In genomic region chr11:73316422-73316821, GRCh38 we compare ENCODE assay signal across 13 cellular contexts. TPM values are rescaled to one million over a fixed set of nuclear protein-coding genes. Genes with fewer than 3 reads are reported as not detected.
DNase-seq lines count a peak whose midpoint lies in the region; ATAC-seq and TF ChIP-seq lines count a peak whose summit lies in the region.
"Had no signal": no experiment of that assay in that cellular context is flagged by ENCODE, and none has a peak within 500 bp of the region (broad histone marks: within the 10 kb centered on the region; RNA-seq: fewer than 3 reads in every experiment).

No MANE protein-coding gene starts in this region.

- DNase-seq in heart left ventricle: no peak
- DNase-seq in left ventricle myocardium superior: no peak
- no peak for DNase-seq in fibroblast of lung (ENCODE audit: low read depth in 2 of 2)
- no peak for DNase-seq in osteoblast (ENCODE audit: insufficient read length, low spot score, missing footprints)
- no peak for DNase-seq in upper lobe of left lung
- no peak for DNase-seq in activated CD8-positive, alpha-beta memory T cell treated with anti-CD3 and anti-CD28 coated beads for 24 hours
- no peak for DNase-seq in middle frontal gyrus (ENCODE audit: extremely low spot score, low spot score)
- DNase-seq: activated CD4-positive, alpha-beta memory T cell treated with anti-CD3 and anti-CD28 coated beads, Interleukin-2, amount 10 ng/mL, durations not matched to agents 7 days and 5 days; GF-D8; NCI-H446; occipital lobe; stimulated activated naive CD8-positive, alpha-beta T cell treated with anti-CD3 and anti-CD28 coated beads, Interleukin-15, amount 100 ng/mL, for 72 hours had no signal

- no peak for TF ChIP-seq EP300 in upper lobe of left lung (IDR thresholded peaks at IDR 0.05)

- H3K36me3 ChIP-seq in heart left ventricle (peaks cover 0 to 12% (median 0%) of the 10 kb centered on the region in 9 donors), fibroblast of lung (ENCODE audit: control insufficient read depth, insufficient read depth, low read length) (peaks cover 5% of the 10 kb centered on the region), osteoblast (ENCODE audit: insufficient read depth, low read length) (peaks cover 10% of the 10 kb centered on the region), upper lobe of left lung (no peaks in the 10 kb centered on the region)

- H3K9me3 ChIP-seq in heart left ventricle (no peaks in the 10 kb centered on the region), fibroblast of lung (ENCODE audit: control insufficient read depth, insufficient read depth, low read depth, low read length) (no peaks in the 10 kb centered on the region), osteoblast (ENCODE audit: low read depth, low read length) (no peaks in the 10 kb centered on the region), upper lobe of left lung (no peaks in the 10 kb centered on the region)

- H3K4me3 ChIP-seq in heart left ventricle (peak overlapping the region in 3 of 12 donors; percentile 56 to 90 (median 76)), fibroblast of lung (replicated peaks in 1 of 4; ENCODE audit: control extremely low read depth in 1 of 4, insufficient read depth in 1 of 4, low read depth in 3 of 4, low read length in 4 of 4) (no peak overlapping the region), osteoblast (ENCODE audit: insufficient read depth, low read length) (no peak overlapping the region), upper lobe of left lung (no peak overlapping the region)

- TF ChIP-seq CTCF in heart left ventricle (IDR thresholded peaks at IDR 0.05) (no peak), fibroblast of lung (conservative IDR thresholded peaks at IDR 0.05 in 1 of 2, IDR thresholded peaks at IDR 0.05 in 1 of 2; ENCODE audit: low read depth in 1 of 2, low read length in 2 of 2) (no peak), osteoblast (IDR thresholded peaks at IDR 0.05; ENCODE audit: extremely low read depth, low read depth, low read length) (no peak), upper lobe of left lung (IDR thresholded peaks at IDR 0.05) (no peak)

- ATAC-seq in heart left ventricle (no peak), left ventricle myocardium superior (no peak), upper lobe of left lung (ENCODE audit: low FRiP score in 2 of 2) (no peak), HG03108 (IDR thresholded peaks at IDR 0.05; ENCODE audit: unreplicated experiment) (no peak)
- ATAC-seq: stimulated activated naive CD8-positive, alpha-beta T cell treated with anti-CD3 and anti-CD28 coated beads, Interleukin-15, amount 100 ng/mL, for 72 hours had no signal

- TF ChIP-seq POLR2A in heart left ventricle (IDR thresholded peaks at IDR 0.05) (no peak), upper lobe of left lung (IDR thresholded peaks at IDR 0.05) (no peak)

- no peak overlapping the region for H2AFZ ChIP-seq in fibroblast of lung (ENCODE audit: low read length)
- no peak overlapping the region for H2AFZ ChIP-seq in osteoblast (ENCODE audit: low read length)

- H3K27ac ChIP-seq in heart left ventricle (peak overlapping the region; percentile 68 to 100 (median 98)), fibroblast of lung (ENCODE audit: insufficient read depth, low read length) (no peak overlapping the region), osteoblast (ENCODE audit: low read depth, low read length) (peak overlapping the region; percentile 75), upper lobe of left lung (peak overlapping the region; percentile 75 to 99 (median 94))

- intact Hi-C loops in heart left ventricle (cut with DNase I) (no loop called here), left ventricle myocardium superior (cut with micrococcal nuclease) (no loop called here)

- peaks cover 7 to 100% (median 95%) of the 10 kb centered on the region in 12 donors for H3K4me1 ChIP-seq in heart left ventricle
- H3K4me1 ChIP-seq in fibroblast of lung (ENCODE audit: control insufficient read depth, extremely low read depth, insufficient read depth, low read length): peaks cover 55% of the 10 kb centered on the region
- H3K4me1 ChIP-seq in osteoblast (ENCODE audit: insufficient read depth, low read length): peaks cover 90% of the 10 kb centered on the region
- H3K4me1 ChIP-seq in upper lobe of left lung: peaks cover 85 to 97% (median 96%) of the 10 kb centered on the region in 4 donors

- H3K79me2 ChIP-seq in fibroblast of lung (ENCODE audit: control insufficient read depth, insufficient read depth, low read length): peaks cover 96% of the 10 kb centered on the region
- H3K79me2 ChIP-seq in osteoblast (ENCODE audit: insufficient read depth, low read length): peaks cover 98% of the 10 kb centered on the region

- no peaks in the 10 kb centered on the region for H4K20me1 ChIP-seq in fibroblast of lung (ENCODE audit: control insufficient read depth, extremely low read depth, insufficient read depth, low read length)
- H4K20me1 ChIP-seq in osteoblast (ENCODE audit: insufficient read depth, low read length): peaks cover 76% of the 10 kb centered on the region

- no peaks in the 10 kb centered on the region for H3K27me3 ChIP-seq in heart left ventricle
- no peaks in the 10 kb centered on the region for H3K27me3 ChIP-seq in fibroblast of lung (ENCODE audit: control insufficient read depth, insufficient read depth, low read length)
- no peaks in the 10 kb centered on the region for H3K27me3 ChIP-seq in osteoblast (ENCODE audit: insufficient read depth, low read length)
- no peaks in the 10 kb centered on the region for H3K27me3 ChIP-seq in upper lobe of left lung

- H3K4me2 ChIP-seq in fibroblast of lung (ENCODE audit: extremely low read depth, insufficient read depth, low read length) (peak overlapping the region; percentile 11), osteoblast (ENCODE audit: insufficient read depth, low read length) (peak overlapping the region; percentile 14)

- WGBS in heart left ventricle, 4 donors: 43 to 57% (median 51%) methylated on average over 1 of the region's 1 CpG
- 55 to 57% methylated on average over 1 of the region's 1 CpG for whole genome bisulfite sequencing in upper lobe of left lung, 2 donors

- H3K9ac ChIP-seq in fibroblast of lung (ENCODE audit: insufficient read depth, low read length): no peak overlapping the region

RNA-seq across cellular contexts. Expression of gene ARHGEF17, which starts 8.3 kb away (rescaled TPM):
- 10 to 100 TPM; 47.0 to 83.9 (median 56.5) TPM for total RNA-seq in heart left ventricle
- polyA plus RNA-seq in heart left ventricle: 10 to 100 TPM; 27.5 to 60.0 TPM
- total RNA-seq in left ventricle myocardium superior: 52.0 TPM
- 28.2 and 42.8 TPM in 2 replicates for total RNA-seq in fibroblast of lung
- 26.5 and 43.1 TPM in 2 replicates for polyA plus RNA-seq in fibroblast of lung
- polyA plus RNA-seq in fibroblast of lung (2012): 41.8 and 65.2 TPM in 2 replicates
- 98.5 and 157 TPM in 2 replicates for polyA minus RNA-seq in fibroblast of lung (ENCODE audit: low replicate concordance)
- total RNA-seq in osteoblast: 50.1 and 67.0 TPM in 2 replicates
- total RNA-seq in upper lobe of left lung: 100 to 1,000 TPM in 2 of 6 donors, 10 to 100 TPM in 4; 48.1 to 140 (median 65.1) TPM

RNA-seq across cellular contexts. Expression of gene P2RY6, which starts 44.3 kb away (rescaled TPM):
- total RNA-seq in heart left ventricle (10 to 100 TPM in 1 of 9 donors, 1 to 10 TPM in 7, under 1 TPM in 1; 0.56 to 17.7 (median 2.0) TPM), left ventricle myocardium superior (1.5 TPM), fibroblast of lung (0.26 and 0.33 TPM in 2 replicates), osteoblast (0.72 and 1.8 TPM in 2 replicates), upper lobe of left lung (1 to 10 TPM in 3 of 6 donors, under 1 TPM in 2, not detected in 1; 0.30 to 5.3 (median 1.4) TPM)
- polyA plus RNA-seq in heart left ventricle (1 to 10 TPM; 1.2 to 2.3 TPM), fibroblast of lung (0.12 and 0.24 TPM in 2 replicates)
- 0.10 and 0.22 TPM in 2 replicates for polyA plus RNA-seq in fibroblast of lung (2012)
- polyA minus RNA-seq in fibroblast of lung (ENCODE audit: low replicate concordance): 0.27 TPM in 1 of 2 replicates, not detected in the other
- total RNA-seq: activated CD4-positive, alpha-beta memory T cell treated with anti-CD3 and anti-CD28 coated beads, Interleukin-2, amount 10 ng/mL, durations not matched to agents 7 days and 5 days; occipital lobe had no signal

RNA-seq across cellular contexts. Expression of gene RELT, which starts 59.8 kb away (rescaled TPM):
- total RNA-seq in heart left ventricle (10 to 100 TPM in 1 of 9 donors, 1 to 10 TPM in 8; 1.0 to 13.9 (median 2.6) TPM), left ventricle myocardium superior (1.8 TPM), fibroblast of lung (0.33 and 0.77 TPM in 2 replicates), osteoblast (2.9 and 4.0 TPM in 2 replicates), upper lobe of left lung (10 to 100 TPM in 5 of 6 donors, 1 to 10 TPM in 1; 4.9 to 27.0 (median 19.2) TPM)
- polyA plus RNA-seq in heart left ventricle (1 to 10 TPM; 1.3 to 7.5 TPM), fibroblast of lung (0.70 and 1.0 TPM in 2 replicates)
- 0.96 and 1.8 TPM in 2 replicates for polyA plus RNA-seq in fibroblast of lung (2012)
- 0.85 and 0.90 TPM in 2 replicates for polyA minus RNA-seq in fibroblast of lung (ENCODE audit: low replicate concordance)
